ENCODE assay signal across 11 cellular contexts in the genomic region with DNA sequence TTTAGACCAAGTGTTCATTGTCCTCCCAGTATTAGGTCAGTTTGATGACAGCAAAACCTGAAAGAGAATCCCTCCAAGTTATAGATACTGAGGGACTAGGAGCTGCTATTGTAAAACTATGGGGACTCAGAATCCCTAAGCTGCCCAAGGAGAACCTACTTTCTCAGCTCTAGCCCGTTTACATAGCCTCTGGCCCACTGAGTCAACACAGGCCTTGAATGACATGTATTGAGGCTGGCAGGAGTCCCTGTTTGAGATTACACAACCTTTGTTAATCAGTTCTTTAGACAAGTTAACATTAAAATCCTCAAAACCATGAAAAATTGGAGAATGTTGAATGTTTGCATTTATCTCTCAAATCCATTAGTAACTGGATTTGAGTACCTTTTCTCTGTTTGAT.
A peak's percentile ranks its signal among the peaks of the same experiment; 100 is the strongest.
DNase-seq lines count a peak whose midpoint lies in the region; ATAC-seq, FAIRE-seq and TF ChIP-seq lines count a peak whose summit lies in the region.
"Had no signal": no experiment of that assay in that cellular context is flagged by ENCODE, and none has a peak within 500 bp of the region (broad histone marks: within the 10 kb centered on the region; RNA-seq: fewer than 3 reads in every experiment).

No MANE protein-coding gene starts in this region.

- no peaks in the 10 kb centered on the region for H3K79me2 ChIP-seq in ACC112 (ENCODE audit: control insufficient read depth, insufficient read depth, low read length, unreplicated experiment)

- no peak overlapping the region for H2BK5ac ChIP-seq in mesenchymal stem cell (ENCODE audit: low read depth, low read length, poor library complexity, severe bottlenecking)

- no CpG with 5 or more reads among the region's 1 CpG for WGBS in mesenchymal stem cell
- WGBS in small intestine, 3 donors: 35 to 44% (median 41%) methylated on average over 1 of the region's 1 CpG

- H4K91ac ChIP-seq in mesenchymal stem cell (ENCODE audit: low read length): no peak overlapping the region

- H2AK5ac ChIP-seq in mesenchymal stem cell (ENCODE audit: low read length, severe bottlenecking): no peak overlapping the region

- ATAC-seq in GM21723 (IDR thresholded peaks at IDR 0.05; ENCODE audit: unreplicated experiment): no peak

- no peak overlapping the region for H3K18ac ChIP-seq in mesenchymal stem cell (ENCODE audit: low read depth in 1 of 2, low read length in 2 of 2)

- no peaks in the 10 kb centered on the region for H3K79me1 ChIP-seq in mesenchymal stem cell (replicated peaks; ENCODE audit: low read length, poor library complexity, severe bottlenecking)

- no peak overlapping the region for H4K8ac ChIP-seq in mesenchymal stem cell (ENCODE audit: low read length)

- H3K4me2 ChIP-seq in mesenchymal stem cell (ENCODE audit: low read length, poor library complexity, severe bottlenecking): no peak overlapping the region

- H3K27me3 ChIP-seq in ACC112 (ENCODE audit: insufficient read depth, low read length) (no peaks in the 10 kb centered on the region), MG63 (no peaks in the 10 kb centered on the region), mesenchymal stem cell (ENCODE audit: control insufficient read depth in 1 of 2, insufficient read depth in 1 of 2, low read length in 2 of 2) (no peaks in the 10 kb centered on the region), small intestine (ENCODE audit: control insufficient read depth in 2 of 2, insufficient read depth in 2 of 2, low read length in 2 of 2) (no peaks in the 10 kb centered on the region)

- H2AFZ ChIP-seq in ACC112 (ENCODE audit: low read length, unreplicated experiment) (no peak overlapping the region), mesenchymal stem cell (ENCODE audit: low read depth, low read length) (no peak overlapping the region)

- no peak overlapping the region for H3K4ac ChIP-seq in mesenchymal stem cell (ENCODE audit: low read depth in 1 of 2, low read length in 2 of 2)

- FAIRE-seq in small intestine (lab: Jason Lieb, UNC): no peak

- peak; percentile 52 for DNase-seq in MG63
- peak; percentile 92 for DNase-seq in dedifferentiated amniotic fluid mesenchymal stem cell (ENCODE audit: extremely low spot score)
- DNase-seq in mesenchymal stem cell: peak; percentile 72
- DNase-seq in GM10266 (ENCODE audit: extremely low spot score): no peak
- DNase-seq in small intestine: no peak
- DNase-seq in NCI-H2107 treated with DMSO at 0.1 percent for 48 hours (lab: John Stamatoyannopoulos, UW; ENCODE audit: unreplicated experiment): no peak
- DNase-seq: activated CD8-positive, alpha-beta memory T cell treated with anti-CD3 and anti-CD28 coated beads, Interleukin-2, amount 50 U/mL, for 48 hours; C1 segment of cervical spinal cord; stimulated activated CD4-positive, alpha-beta T cell treated with anti-CD3 and anti-CD28 coated beads, Interleukin-12 subunit alpha, Interleukin-12 subunit beta, amount 100 ng/mL, for 4 hours had no signal

- no peak for TF ChIP-seq CTCF in GM10266 (IDR thresholded peaks at IDR 0.05; ENCODE audit: control insufficient read depth, insufficient read depth, low read depth, missing control alignments)

- H3K14ac ChIP-seq in mesenchymal stem cell (ENCODE audit: low read length in 2 of 2): no peak overlapping the region

- H3K36me3 ChIP-seq in ACC112 (ENCODE audit: insufficient read depth, low read length) (no peaks in the 10 kb centered on the region), MG63 (no peaks in the 10 kb centered on the region), mesenchymal stem cell (ENCODE audit: control insufficient read depth in 1 of 2, insufficient read depth in 2 of 2, low read depth in 1 of 2, low read length in 2 of 2) (no peaks in the 10 kb centered on the region), small intestine (ENCODE audit: control insufficient read depth in 2 of 2, insufficient read depth in 2 of 2, low read length in 2 of 2) (no peaks in the 10 kb centered on the region)

- H3K27ac ChIP-seq in ACC112 (ENCODE audit: low read depth, low read length) (peak overlapping the region; percentile 81), mesenchymal stem cell (ENCODE audit: low read length, poor library complexity, severe bottlenecking) (peak overlapping the region; percentile 31), small intestine (ENCODE audit: low read depth in 1 of 2, low read length in 1 of 2) (no peak overlapping the region)

- no peak overlapping the region for H2BK12ac ChIP-seq in mesenchymal stem cell (ENCODE audit: low read length in 2 of 2)

- H2BK120ac ChIP-seq in mesenchymal stem cell (ENCODE audit: low read depth, low read length): no peak overlapping the region

- H3K4me1 ChIP-seq in ACC112 (ENCODE audit: control insufficient read depth, insufficient read depth, low read length, unreplicated experiment): peaks cover 31% of the 10 kb centered on the region
- H3K4me1 ChIP-seq in mesenchymal stem cell (ENCODE audit: control insufficient read depth, insufficient read depth, low read depth, low read length): peaks cover 1% of the 10 kb centered on the region
- no peaks in the 10 kb centered on the region for H3K4me1 ChIP-seq in small intestine (ENCODE audit: control insufficient read depth in 2 of 2, insufficient read depth in 1 of 2, low read depth in 1 of 2, low read length in 1 of 2)

- H3K4me3 ChIP-seq in ACC112 (ENCODE audit: low read depth, low read length): peak overlapping the region; percentile 43
- H3K4me3 ChIP-seq in MG63: no peak overlapping the region
- H3K4me3 ChIP-seq in mesenchymal stem cell (ENCODE audit: insufficient read depth in 1 of 2, low read depth in 1 of 2, low read length in 2 of 2): no peak overlapping the region
- no peak overlapping the region for H3K4me3 ChIP-seq in small intestine (ENCODE audit: low read depth in 1 of 2, low read length in 2 of 2)

- H3K9me3 ChIP-seq in MG63 (no peaks in the 10 kb centered on the region), mesenchymal stem cell (ENCODE audit: control insufficient read depth, low read length) (no peaks in the 10 kb centered on the region), small intestine (ENCODE audit: control insufficient read depth, low read depth) (no peaks in the 10 kb centered on the region)

- no peak overlapping the region for H2BK15ac ChIP-seq in mesenchymal stem cell (ENCODE audit: low read depth, poor library complexity, severe bottlenecking)

- H3K23ac ChIP-seq in mesenchymal stem cell (ENCODE audit: low read length in 2 of 2): no peak overlapping the region

- H3K9ac ChIP-seq in mesenchymal stem cell (ENCODE audit: low read length): no peak overlapping the region

Comparison
In these comparisons a context has a peak if more than half of its experiments do, and no peak if none do; other contexts are left out.
1. H3K27ac ChIP-seq: peak in ACC112 (single experiment) and mesenchymal stem cell (single experiment); none in small intestine (0 of 2).
2. DNase-seq: peak in MG63 (single experiment), dedifferentiated amniotic fluid mesenchymal stem cell (single experiment) and mesenchymal stem cell (single experiment); none in GM10266 (single experiment), small intestine (single experiment) and NCI-H2107 treated with DMSO at 0.1 percent for 48 hours (single experiment).